In the genomic region with DNA sequence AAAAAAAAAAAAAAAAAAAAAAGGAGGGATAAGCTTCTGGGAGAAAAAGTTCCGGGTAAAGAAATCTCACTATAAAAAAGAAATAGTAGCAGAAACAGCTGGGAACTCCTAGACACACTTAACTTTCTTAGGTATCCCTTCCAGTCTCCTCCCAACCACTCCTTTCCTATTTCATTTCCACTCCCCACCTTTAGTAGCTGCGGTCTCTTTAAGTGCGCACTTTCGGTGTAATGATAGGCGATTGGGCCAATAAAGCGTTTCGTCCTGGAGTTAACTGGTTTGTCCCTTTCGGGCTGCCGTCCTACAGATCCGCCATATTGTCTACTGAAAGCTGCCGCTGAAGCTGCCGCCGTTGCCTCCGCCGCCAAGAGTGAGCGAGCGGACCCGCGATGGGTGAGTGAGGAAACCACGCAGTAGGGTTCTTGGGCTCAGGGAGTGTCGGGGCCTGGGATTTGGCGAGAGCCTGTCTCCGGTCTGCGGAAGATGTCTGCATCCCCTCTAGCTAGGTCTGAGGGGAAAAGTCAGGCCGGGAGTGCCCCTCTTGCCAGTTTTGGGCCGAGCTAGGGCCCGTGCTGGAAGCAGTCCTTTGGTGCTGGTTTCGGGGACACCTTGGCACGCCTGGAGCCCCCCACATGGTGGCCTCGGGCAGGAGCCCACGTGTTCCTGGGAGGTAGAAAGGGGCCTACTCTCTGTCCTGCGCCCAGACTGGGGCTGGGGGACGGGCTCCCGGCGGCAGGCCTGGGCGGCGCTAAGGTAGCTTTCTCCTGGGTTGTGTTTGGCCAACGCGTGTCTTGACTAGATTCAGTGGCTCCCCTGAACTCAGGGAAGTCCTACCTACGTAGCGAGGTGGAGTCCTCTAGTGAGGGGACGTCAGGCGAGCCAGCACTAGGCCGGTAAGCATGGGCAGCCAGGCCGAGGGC, we compare ENCODE assay signal across 8 cellular contexts. TPM values are rescaled to one million over a fixed set of nuclear protein-coding genes. Genes with fewer than 3 reads are reported as not detected.
DNase-seq lines count a peak whose midpoint lies in the region; ATAC-seq and TF ChIP-seq lines count a peak whose summit lies in the region.

A gene (plus strand): TSS at position 315 of the 920 bp plus-strand sequence. CDS start 75 bp downstream, at position 390.

- H3K9me3 ChIP-seq in ovary (no peaks in the 10 kb centered on the region), thymus (ENCODE audit: control insufficient read depth) (no peaks in the 10 kb centered on the region)

- H3K36me3 ChIP-seq in ovary (no peaks in the 10 kb centered on the region), thymus (ENCODE audit: control insufficient read depth, insufficient read depth) (peaks cover 6% of the 10 kb centered on the region)

- peak; percentile 60 for TF ChIP-seq POLR2A in ovary (IDR thresholded peaks at IDR 0.05)

- H3K27ac ChIP-seq in ovary (peak within 1 kb of the TSS; percentile 80 to 83), thymus (ENCODE audit: low read depth) (peak within 1 kb of the TSS; percentile 98)

- no peaks in the 10 kb centered on the region for H3K9me3 Mint-ChIP-seq in activated naive CD8-positive, alpha-beta T cell treated with anti-CD3 and anti-CD28 coated beads, Interleukin-2, amount 10 ng/mL, durations not matched to agents 7 days and 5 days

- H3K36me3 Mint-ChIP-seq in activated naive CD8-positive, alpha-beta T cell treated with anti-CD3 and anti-CD28 coated beads, Interleukin-2, amount 10 ng/mL, durations not matched to agents 7 days and 5 days = peaks cover 6% of the 10 kb centered on the region

- no peak for TF ChIP-seq EP300 in ovary (IDR thresholded peaks at IDR 0.05)

- peaks cover 12% of the 10 kb centered on the region for H3K4me1 ChIP-seq in ovary (ENCODE audit: insufficient read depth)
- H3K4me1 ChIP-seq in thymus (ENCODE audit: control insufficient read depth, insufficient read depth, low read length) = peaks cover 3% of the 10 kb centered on the region

- H3K27ac Mint-ChIP-seq in activated naive CD8-positive, alpha-beta T cell treated with anti-CD3 and anti-CD28 coated beads, Interleukin-2, amount 10 ng/mL, durations not matched to agents 7 days and 5 days = peak within 1 kb of the TSS; percentile 98

- no peaks in the 10 kb centered on the region for H3K27me3 Mint-ChIP-seq in activated naive CD8-positive, alpha-beta T cell treated with anti-CD3 and anti-CD28 coated beads, Interleukin-2, amount 10 ng/mL, durations not matched to agents 7 days and 5 days

- POLR2A ChIA-PET in activated naive CD8-positive, alpha-beta T cell treated with anti-CD3 and anti-CD28 coated beads, Interleukin-2, amount 10 ng/mL, durations not matched to agents 7 days and 5 days (lab: Charles Lee) = interaction anchor here (0.6 to 3.3 kb wide), 21 partner anchors 9 to 543 kb away, joined by 3 to 36 read pairs (median 5); a partner anchor contains a TSS

- WGBS in ovary, 3 donors = 0% methylated on average over 39 to 45 of the region's 45 CpGs
- WGBS in thymus = under 1% methylated on average over 45 of the region's 45 CpGs

- peak; percentile 85 for DNase-seq in GM04503 (ENCODE audit: low read depth)
- peak; percentile 84 for DNase-seq in NCI-H1417 treated with DMSO at 0.1 percent for 48 hours (lab: John Stamatoyannopoulos, UW)
- peak; percentile 70 to 92 for DNase-seq in SW 1271 (lab: John Stamatoyannopoulos, UW)
- DNase-seq in activated naive CD8-positive, alpha-beta T cell treated with anti-CD3 and anti-CD28 coated beads, Interleukin-2, amount 10 ng/mL, durations not matched to agents 7 days and 5 days = peak; percentile 89
- peak; percentile 91 for DNase-seq in Right ventricle myocardium inferior (ENCODE audit: missing footprints)
- peak; percentile 86 to 92 (median 89) for DNase-seq in ovary

- intact Hi-C loops in Right ventricle myocardium inferior (cut with DNase I) (loop anchor here (1.0 to 5.0 kb wide), 2 partner anchors 36 to 71 kb away; a partner anchor contains a TSS), ovary (cut with DNase I) (no loop called here)

- ATAC-seq in HG02610 (IDR thresholded peaks at IDR 0.05; ENCODE audit: unreplicated experiment) (peak; percentile 62), Right ventricle myocardium inferior (peak; percentile 92)
- peak; percentile 77 for ATAC-seq in activated naive CD8-positive, alpha-beta T cell treated with anti-CD3 and anti-CD28 coated beads, Interleukin-2, amount 10 ng/mL, durations not matched to agents 7 days and 5 days (ENCODE audit: low read depth)

- H3K4me3 ChIP-seq in ovary (peak within 1 kb of the TSS; percentile 80), thymus (ENCODE audit: low read length) (peak within 1 kb of the TSS; percentile 80)

- peaks cover 34% of the 10 kb centered on the region for H3K4me1 Mint-ChIP-seq in activated naive CD8-positive, alpha-beta T cell treated with anti-CD3 and anti-CD28 coated beads, Interleukin-2, amount 10 ng/mL, durations not matched to agents 7 days and 5 days

- no peak for TF ChIP-seq CTCF in ovary (IDR thresholded peaks at IDR 0.05)

- no peaks in the 10 kb centered on the region for H3K27me3 ChIP-seq in ovary
- H3K27me3 ChIP-seq in thymus (ENCODE audit: control insufficient read depth, insufficient read depth) = no peaks in the 10 kb centered on the region

- peak within 1 kb of the TSS; percentile 99 for H3K4me3 Mint-ChIP-seq in activated naive CD8-positive, alpha-beta T cell treated with anti-CD3 and anti-CD28 coated beads, Interleukin-2, amount 10 ng/mL, durations not matched to agents 7 days and 5 days

RNA-seq across cellular contexts. Expression of the gene that starts here (rescaled TPM):
- total RNA-seq in activated naive CD8-positive, alpha-beta T cell treated with anti-CD3 and anti-CD28 coated beads, Interleukin-2, amount 10 ng/mL, durations not matched to agents 7 days and 5 days = 10 to 100 TPM; 63.8 to 69.8 TPM
- total RNA-seq in Right ventricle myocardium inferior (70.3 TPM), ovary (10 to 100 TPM; 18.4 to 57.7 (median 47.7) TPM)
- polyA plus RNA-seq in ovary (10 to 100 TPM in 1 of 2 donors, 1 to 10 TPM in 1; 9.3 to 26.9 TPM), thymus (10.0 TPM)

Comparison
In these comparisons a context has a peak if more than half of its experiments do, and no peak if none do; other contexts are left out.
1. Peak in every context shown above with its lines: DNase-seq, ATAC-seq, H3K4me3 ChIP-seq and H3K27ac ChIP-seq.